In genomic region chr17:57976594-57976993, GRCh38 we compare ENCODE assay signal across 19 cellular contexts.
"Had no signal": no experiment of that assay in that cellular context is flagged by ENCODE, and none has a peak within 500 bp of the region (broad histone marks: within the 10 kb centered on the region; RNA-seq: fewer than 3 reads in every experiment).

No MANE protein-coding gene starts in this region.

- ATAC-seq: left lobe of liver had no signal

- DNase-seq: activated CD4-positive, alpha-beta T cell treated with anti-CD3 and anti-CD28 coated beads, Interleukin-2, amount 10 ng/mL, durations not matched to agents 24 days and 14 days; activated CD4-positive, CD25-positive, alpha-beta regulatory T cell; activated CD8-positive, alpha-beta memory T cell treated with anti-CD3 and anti-CD28 coated beads, Interleukin-2, amount 50 U/mL, for 4 hours; activated effector memory CD4-positive, alpha-beta T cell treated with Interleukin-2 at 50 U/mL for 16 hours; activated naive CD4-positive, alpha-beta T cell treated with anti-CD3 and anti-CD28 coated beads, Interleukin-2, amount 50 U/mL, for 16 hours; activated T-cell treated with anti-CD3 and anti-CD28 coated beads, Interleukin-2, amount 50 U/mL, for 48 hours; cerebellar nuclear complex; effector memory CD4-positive, alpha-beta T cell; esophagus squamous epithelium; nephron progenitor cell; occipital lobe; SK-N-SH; stimulated activated CD4-positive, alpha-beta T cell treated with anti-CD3 and anti-CD28 coated beads, Interleukin-15, amount 100 ng/mL, for 24 hours; stimulated activated CD4-positive, alpha-beta T cell treated with anti-CD3 and anti-CD28 coated beads, Interleukin-4, amount 100 ng/mL, for 1 hour; tibial artery had no signal

- H3K27ac ChIP-seq: tibial artery had no signal

- H3K4me3 ChIP-seq: breast epithelium, esophagus squamous epithelium, right atrium auricular region, skin epidermis, tibial artery had no signal

- H3K9me3 ChIP-seq: breast epithelium, esophagus squamous epithelium, right atrium auricular region, SK-N-SH, tibial artery had no signal

- H3K27me3 ChIP-seq: breast epithelium, esophagus squamous epithelium, right atrium auricular region, tibial artery had no signal
